ENCODE assay signal across 22 cellular contexts in the genomic region with DNA sequence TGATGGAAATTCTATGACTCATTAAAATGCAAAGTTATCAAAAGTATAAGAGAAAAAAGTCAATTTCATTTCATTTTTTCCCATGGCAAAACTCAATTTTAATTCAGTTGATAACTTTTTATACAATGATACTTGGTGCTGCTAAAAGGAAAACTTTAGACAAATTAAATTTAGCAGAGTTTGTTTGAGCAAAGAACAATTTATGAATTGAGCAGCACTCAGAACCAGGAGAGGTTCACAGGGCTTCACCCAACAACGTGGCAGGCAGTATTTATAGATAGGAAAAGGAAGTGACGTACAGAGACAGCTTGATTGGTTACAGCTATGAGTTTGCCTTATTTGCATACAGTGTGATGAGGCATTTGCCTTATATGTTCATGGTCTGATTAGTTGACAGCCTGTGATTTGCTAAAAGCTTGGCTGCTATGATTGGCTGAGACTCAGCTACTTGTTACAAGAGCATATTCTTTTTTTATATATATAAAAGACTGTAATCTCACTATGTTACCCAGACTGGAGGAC.
"Had no signal": no experiment of that assay in that cellular context is flagged by ENCODE, and none has a peak within 500 bp of the region (broad histone marks: within the 10 kb centered on the region; RNA-seq: fewer than 3 reads in every experiment).

No MANE protein-coding gene starts in this region.

- H2AFZ ChIP-seq: parathyroid adenoma had no signal

- DNase-seq: dorsolateral prefrontal cortex; effector CD4-positive, alpha-beta T cell; gastrocnemius medialis; head of caudate nucleus; kidney; mesenchymal stem cell; mucosa of descending colon; naive B cell; stimulated activated CD4-positive, alpha-beta T cell treated with anti-CD3 and anti-CD28 coated beads, Interleukin-12 subunit alpha, Interleukin-12 subunit beta, amount 100 ng/mL, for 4 hours; stimulated activated CD4-positive, alpha-beta T cell treated with anti-CD3 and anti-CD28 coated beads, Interleukin-1b, Interleukin-23, amount 100 ng/mL, for 48 hours; stimulated activated CD4-positive, alpha-beta T cell treated with anti-CD3 and anti-CD28 coated beads, Interleukin-4, amount 100 ng/mL, for 1 hour; stimulated activated CD8-positive, alpha-beta memory T cell treated with anti-CD3 and anti-CD28 coated beads, Interleukin-4, amount 100 ng/mL, for 48 hours; stimulated activated naive CD4-positive, alpha-beta T cell treated with Interleukin-2 at 50 U/mL for 16 hours; substantia nigra; testis; tibial artery had no signal

- H3K79me2 ChIP-seq: parathyroid adenoma had no signal

- H3K27ac ChIP-seq: dorsolateral prefrontal cortex, gastrocnemius medialis, parathyroid adenoma, right atrium auricular region, testis, tibial artery had no signal

- H3K4me2 ChIP-seq: smooth muscle cell had no signal

- H3K9me3 ChIP-seq: gastrocnemius medialis, mucosa of descending colon, right atrium auricular region, testis, tibial artery had no signal

- H3K9ac ChIP-seq: parathyroid adenoma had no signal

- H3K36me3 ChIP-seq: gastrocnemius medialis, right atrium auricular region, tibial artery had no signal

- H3K27me3 ChIP-seq: dorsolateral prefrontal cortex, gastrocnemius medialis, right atrium auricular region, testis, tibial artery had no signal

- H3K4me1 ChIP-seq: gastrocnemius medialis, parathyroid adenoma, right atrium auricular region, testis, tibial artery had no signal

- ATAC-seq: gastrocnemius medialis, left lobe of liver, mucosa of descending colon, sciatic nerve had no signal

- H3K4me3 ChIP-seq: dorsolateral prefrontal cortex, gastrocnemius medialis, lung, mucosa of descending colon, right atrium auricular region, smooth muscle cell, testis, tibial artery had no signal
